In the genomic region with DNA sequence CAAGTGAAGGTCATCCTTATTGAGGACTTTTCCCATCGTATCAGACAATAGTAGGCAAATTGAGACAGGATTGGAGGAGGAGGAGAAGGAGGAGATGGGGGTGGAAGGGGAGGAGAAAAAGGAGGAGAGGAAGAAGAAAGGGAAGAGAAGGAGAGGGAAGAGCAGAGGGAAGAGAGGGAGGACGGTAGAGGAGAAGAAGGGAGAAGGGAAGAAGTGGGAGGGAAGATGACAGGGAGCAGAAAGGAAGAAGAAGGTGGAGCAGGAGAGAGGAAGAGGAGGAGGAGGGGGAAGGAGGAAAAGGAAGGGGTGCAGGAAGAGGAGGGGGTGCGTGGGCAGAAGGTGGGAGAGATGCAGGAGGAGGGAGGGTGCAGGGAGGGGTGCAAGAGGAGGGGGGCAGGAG, we compare ENCODE assay signal across 1 cellular context.
TF ChIP-seq lines count a peak whose summit lies in the region.

No MANE protein-coding gene starts in this region.

TF ChIP-seq in HepG2, 621 proteins besides CTCF, POLR2A, EP300 and RAD21:
- TF ChIP-seq NBN (conservative IDR thresholded peaks at IDR 0.05) (0 out of 2 replicates have a peak, but pooled peaks have one; percentile 82), FOXP1 (IDR thresholded peaks at IDR 0.05) (peak; percentile 48; the same call in 1 of the 2 replicates), FOXP1 (CRISPR knock-in tag; IDR thresholded peaks at IDR 0.05) (no peak), RORA (CRISPR knock-in tag; IDR thresholded peaks at IDR 0.05) (no peak), ZNF282 (IDR thresholded peaks at IDR 0.05; ENCODE audit: partially characterized antibody) (peak; percentile 47), NONO (IDR thresholded peaks at IDR 0.05) (0 out of 2 replicates have a peak, but pooled peaks have one; percentile 69), NONO (CRISPR knock-in tag; conservative IDR thresholded peaks at IDR 0.05) (no peak), IKZF1 (IDR thresholded peaks at IDR 0.05) (peak; percentile 84; the same call in 1 of the 2 replicates), ZNF768 (CRISPR knock-in tag; IDR thresholded peaks at IDR 0.05) (no peak), ZNF335 (CRISPR knock-in tag; IDR thresholded peaks at IDR 0.05) (no peak), FOXK2 (IDR thresholded peaks at IDR 0.05) (peak; percentile 35; the same call in 1 of the 2 replicates), SYNCRIP (IDR thresholded peaks at IDR 0.05; ENCODE audit: insufficient read depth, low read depth, low read length) (no peak), PCBP2 (optimal IDR thresholded peaks at IDR 0.05; ENCODE audit: low read depth, low read length, poor library complexity, severe bottlenecking) (peak; percentile 81), PHB2 (IDR thresholded peaks at IDR 0.05; ENCODE audit: partially characterized antibody) (peak; percentile 47), LCORL (IDR thresholded peaks at IDR 0.05) (0 out of 2 replicates have a peak, but pooled peaks have one; percentile 17), LCORL (CRISPR knock-in tag; IDR thresholded peaks at IDR 0.05) (no peak), ATF7 (IDR thresholded peaks at IDR 0.05) (0 out of 2 replicates have a peak, but pooled peaks have one; percentile 2), ATF7 (CRISPR knock-in tag; IDR thresholded peaks at IDR 0.05) (no peak), NFRKB (IDR thresholded peaks at IDR 0.05) (peak; percentile 46; the same call in 1 of the 2 replicates), FOXA1 (IDR thresholded peaks at IDR 0.05) (0 out of 2 replicates have a peak, but pooled peaks have one; percentile 36), FOXA1 (CRISPR knock-in tag; IDR thresholded peaks at IDR 0.05) (no peak), YY1 (IDR thresholded peaks at IDR 0.05; ENCODE audit: insufficient read depth, insufficient replicate concordance, low read depth, low read length) (no peak), ERF (CRISPR knock-in tag; IDR thresholded peaks at IDR 0.05) (no peak), FOXM1 (CRISPR knock-in tag; IDR thresholded peaks at IDR 0.05) (no peak), SP1 (IDR thresholded peaks at IDR 0.05) (peak; percentile 12; the same call in 1 of the 2 replicates), SP1 (CRISPR knock-in tag; IDR thresholded peaks at IDR 0.05) (no peak)
